Comparison of ENCODE assay signal across 1 cellular context in the genomic region with DNA sequence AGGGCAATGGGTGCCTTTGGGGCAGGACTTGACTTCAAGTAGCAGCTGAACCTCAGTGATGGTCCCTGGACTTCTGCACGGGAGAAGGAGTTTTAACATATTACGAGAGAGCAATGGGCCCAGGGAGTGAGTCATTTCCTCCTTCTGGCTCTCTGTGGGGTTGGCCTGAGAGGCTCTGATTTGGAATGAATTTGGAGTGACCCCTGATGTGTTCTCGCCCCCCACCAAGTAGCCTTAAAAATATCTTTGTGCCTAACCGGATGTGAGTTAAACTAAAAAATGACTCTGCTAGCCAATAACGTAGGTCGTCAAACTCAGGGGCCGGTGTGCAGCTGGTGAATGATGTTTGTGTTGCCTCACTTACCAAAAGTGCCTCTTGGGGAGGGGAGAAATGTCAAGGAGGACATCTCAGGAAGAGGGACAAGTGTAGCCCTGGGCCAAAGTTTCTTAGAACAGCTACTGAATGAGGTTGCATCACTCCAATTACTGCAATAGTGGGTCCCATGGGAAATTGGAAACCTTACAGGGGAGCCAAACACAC.
TF ChIP-seq lines count a peak whose summit lies in the region.

No MANE protein-coding gene starts in this region.

TF ChIP-seq in SK-N-SH, 30 proteins besides CTCF, POLR2A, EP300 and RAD21 (continued from another document):
- TF ChIP-seq, protein P1, sequence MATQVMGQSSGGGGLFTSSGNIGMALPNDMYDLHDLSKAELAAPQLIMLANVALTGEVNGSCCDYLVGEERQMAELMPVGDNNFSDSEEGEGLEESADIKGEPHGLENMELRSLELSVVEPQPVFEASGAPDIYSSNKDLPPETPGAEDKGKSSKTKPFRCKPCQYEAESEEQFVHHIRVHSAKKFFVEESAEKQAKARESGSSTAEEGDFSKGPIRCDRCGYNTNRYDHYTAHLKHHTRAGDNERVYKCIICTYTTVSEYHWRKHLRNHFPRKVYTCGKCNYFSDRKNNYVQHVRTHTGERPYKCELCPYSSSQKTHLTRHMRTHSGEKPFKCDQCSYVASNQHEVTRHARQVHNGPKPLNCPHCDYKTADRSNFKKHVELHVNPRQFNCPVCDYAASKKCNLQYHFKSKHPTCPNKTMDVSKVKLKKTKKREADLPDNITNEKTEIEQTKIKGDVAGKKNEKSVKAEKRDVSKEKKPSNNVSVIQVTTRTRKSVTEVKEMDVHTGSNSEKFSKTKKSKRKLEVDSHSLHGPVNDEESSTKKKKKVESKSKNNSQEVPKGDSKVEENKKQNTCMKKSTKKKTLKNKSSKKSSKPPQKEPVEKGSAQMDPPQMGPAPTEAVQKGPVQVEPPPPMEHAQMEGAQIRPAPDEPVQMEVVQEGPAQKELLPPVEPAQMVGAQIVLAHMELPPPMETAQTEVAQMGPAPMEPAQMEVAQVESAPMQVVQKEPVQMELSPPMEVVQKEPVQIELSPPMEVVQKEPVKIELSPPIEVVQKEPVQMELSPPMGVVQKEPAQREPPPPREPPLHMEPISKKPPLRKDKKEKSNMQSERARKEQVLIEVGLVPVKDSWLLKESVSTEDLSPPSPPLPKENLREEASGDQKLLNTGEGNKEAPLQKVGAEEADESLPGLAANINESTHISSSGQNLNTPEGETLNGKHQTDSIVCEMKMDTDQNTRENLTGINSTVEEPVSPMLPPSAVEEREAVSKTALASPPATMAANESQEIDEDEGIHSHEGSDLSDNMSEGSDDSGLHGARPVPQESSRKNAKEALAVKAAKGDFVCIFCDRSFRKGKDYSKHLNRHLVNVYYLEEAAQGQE (IDR thresholded peaks at IDR 0.05; ENCODE audit: low read depth, low read length) = no peak
- TF ChIP-seq SMC3 (IDR thresholded peaks at IDR 0.05; ENCODE audit: low read depth, low read length) = no peak
- peak; percentile 30 for TF ChIP-seq TCF12 (IDR thresholded peaks at IDR 0.05)
- TF ChIP-seq RCOR1 (IDR thresholded peaks at IDR 0.05; ENCODE audit: low read length) = no peak
- no peak for TF ChIP-seq CHD2 (IDR thresholded peaks at IDR 0.05; ENCODE audit: low read length, partially characterized antibody)
TF ChIP-seq in SK-N-SH: peak in this region for 5.
